13 cellular contexts compared by ENCODE assay signal in the genomic region with DNA sequence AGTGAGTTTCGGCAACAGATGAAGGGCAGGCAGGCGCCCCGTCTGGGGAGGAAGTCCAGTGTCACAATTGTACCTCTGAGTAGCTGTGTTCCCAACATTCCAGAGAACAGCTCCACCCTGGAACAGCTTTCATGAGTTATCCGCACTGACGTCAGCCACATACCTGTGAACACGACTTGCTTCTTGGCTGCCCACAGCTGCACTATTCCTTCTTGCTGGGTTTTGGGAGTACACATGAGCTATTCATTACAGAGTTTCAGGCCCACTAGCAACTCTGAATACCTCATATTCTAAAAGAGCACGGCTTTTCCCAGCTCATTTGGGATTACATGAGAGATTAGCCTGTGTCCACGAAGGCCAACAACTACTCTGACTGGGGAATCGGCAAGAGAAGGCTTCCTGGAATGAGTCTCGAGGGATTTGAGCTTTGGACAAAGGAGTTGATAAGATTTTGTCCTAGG. TPM values are rescaled to one million over a fixed set of nuclear protein-coding genes. Genes with fewer than 3 reads are reported as not detected.
DNase-seq lines count a peak whose midpoint lies in the region; ATAC-seq, FAIRE-seq and TF ChIP-seq lines count a peak whose summit lies in the region.
"Had no signal": no experiment of that assay in that cellular context is flagged by ENCODE, and none has a peak within 500 bp of the region (broad histone marks: within the 10 kb centered on the region; RNA-seq: fewer than 3 reads in every experiment).

No MANE protein-coding gene starts in this region.

- intact Hi-C loops in Right ventricle myocardium inferior (cut with DNase I): no loop called here
- intact Hi-C loops in cardiac septum (cut with DNase I): no loop called here
- intact Hi-C loops in mucosa of descending colon (cut with DNase I, micrococcal nuclease): no loop called here

- no peak for TF ChIP-seq CTCF in mucosa of descending colon (IDR thresholded peaks at IDR 0.05)

- no peak overlapping the region for H3K4me3 ChIP-seq in mucosa of descending colon
- H3K4me3 ChIP-seq: gastroesophageal sphincter had no signal

- no peaks in the 10 kb centered on the region for H3K4me1 ChIP-seq in mucosa of descending colon (ENCODE audit: low read depth)

- H3K36me3 ChIP-seq in mucosa of descending colon (ENCODE audit: low read depth): no peaks in the 10 kb centered on the region
- H3K36me3 ChIP-seq: gastroesophageal sphincter had no signal

- FAIRE-seq in urothelium cell line (lab: Jason Lieb, UNC): peak; percentile 48
- FAIRE-seq: D721Med had no signal

- peak; percentile 23 for ATAC-seq in Right ventricle myocardium inferior
- peak; percentile 91 for ATAC-seq in esophagus mucosa
- peak; percentile 93 for ATAC-seq in mucosa of descending colon
- no peak for ATAC-seq in HG03565 (IDR thresholded peaks at IDR 0.05; ENCODE audit: unreplicated experiment)
- ATAC-seq: gastroesophageal sphincter had no signal

- H3K9me3 ChIP-seq in mucosa of descending colon: no peaks in the 10 kb centered on the region
- H3K9me3 ChIP-seq: gastroesophageal sphincter had no signal

- DNase-seq in Right ventricle myocardium inferior (ENCODE audit: missing footprints) (no peak), cardiac septum (ENCODE audit: low spot score) (no peak), mucosa of descending colon (peak in 2 of 3 donors; percentile 63 to 82), urothelium cell line (ENCODE audit: low spot score) (peak; percentile 72), NCI-H187 treated with DMSO at 0.1 percent for 48 hours (lab: John Stamatoyannopoulos, UW) (no peak), NOMO-1 treated with DMSO at 0.1 percent for 48 hours (lab: John Stamatoyannopoulos, UW; ENCODE audit: unreplicated experiment) (no peak)
- DNase-seq: activated naive CD4-positive, alpha-beta T cell treated with anti-CD3 and anti-CD28 coated beads, Interleukin-2, amount 10 ng/mL, durations not matched to agents 7 days and 5 days; NCI-H1930; substantia nigra had no signal

RNA-seq across cellular contexts. Expression of a gene that starts 26.3 kb away (rescaled TPM):
- total RNA-seq in Right ventricle myocardium inferior: 65.0 TPM
- total RNA-seq in cardiac septum: 75.2 TPM
- total RNA-seq in esophagus mucosa: 58.4 TPM
- total RNA-seq in mucosa of descending colon: 10 to 100 TPM; 67.7 to 72.7 (median 69.7) TPM

RNA-seq across cellular contexts. Expression of a gene that starts 50.7 kb away (rescaled TPM):
- total RNA-seq in Right ventricle myocardium inferior (14.0 TPM), cardiac septum (19.8 TPM), esophagus mucosa (11.0 TPM), mucosa of descending colon (10 to 100 TPM; 16.6 to 41.6 (median 23.5) TPM)

RNA-seq across cellular contexts. Expression of a gene that starts 50.8 kb away (rescaled TPM):
- total RNA-seq in Right ventricle myocardium inferior (1.9 TPM), cardiac septum (1.8 TPM), esophagus mucosa (8.7 TPM), mucosa of descending colon (1 to 10 TPM; 2.6 to 6.5 (median 3.4) TPM)

RNA-seq across cellular contexts. Expression of a gene that starts 51.3 kb away (rescaled TPM):
- 265 TPM for total RNA-seq in Right ventricle myocardium inferior
- 129 TPM for total RNA-seq in cardiac septum
- total RNA-seq in esophagus mucosa: 211 TPM
- 1,000 to 10,000 TPM in 2 of 3 donors, 100 to 1,000 TPM in 1; 488 to 1,705 (median 1,380) TPM for total RNA-seq in mucosa of descending colon

Comparison
In these comparisons a context has a peak if more than half of its experiments do, and no peak if none do; other contexts are left out.
1. DNase-seq: peak in mucosa of descending colon (2 of 3) and urothelium cell line (single experiment); none in Right ventricle myocardium inferior (single experiment), cardiac septum (single experiment), NCI-H187 treated with DMSO at 0.1 percent for 48 hours (single experiment) and NOMO-1 treated with DMSO at 0.1 percent for 48 hours (single experiment).